Comparison of ENCODE assay signal across 20 cellular contexts in genomic region chr20:48771542-48771941, GRCh38. TPM values are rescaled to one million over a fixed set of nuclear protein-coding genes. Genes with fewer than 3 reads are reported as not detected.
DNase-seq lines count a peak whose midpoint lies in the region; ATAC-seq and TF ChIP-seq lines count a peak whose summit lies in the region.
"Had no signal": no experiment of that assay in that cellular context is flagged by ENCODE, and none has a peak within 500 bp of the region (broad histone marks: within the 10 kb centered on the region; RNA-seq: fewer than 3 reads in every experiment).

No MANE protein-coding gene starts in this region.

- H3K9me3 ChIP-seq in BLaER1 treated with 17β-estradiol and CSF1 and Interleukin-3, amounts not matched to agents 10 nM and 100 nM (replicated peaks in 1 of 11) = peaks cover 0 to 15% (median 11%) of the 10 kb centered on the region in 11 experiments; a peak in 18 of 22 replicates
- no peaks in the 10 kb centered on the region for H3K9me3 ChIP-seq in SJCRH30 (replicated peaks)
- H3K9me3 ChIP-seq: pancreas had no signal

- H3K4me3 Mint-ChIP-seq in IgD-negative memory B cell (peak overlapping the region in 1 of 4 donors; percentile 70), natural killer cell (peak overlapping the region; percentile 58)
- H3K4me3 Mint-ChIP-seq in activated naive CD8-positive, alpha-beta T cell treated with anti-CD3 and anti-CD28 coated beads, Interleukin-2, amount 50 U/mL, for 24 hours = no peak overlapping the region
- H3K4me3 Mint-ChIP-seq: H9 had no signal

- intact Hi-C loops in natural killer cell (cut with micrococcal nuclease) = no loop called here

- H4K20me1 ChIP-seq in BLaER1 treated with 17β-estradiol and CSF1 and Interleukin-3, amounts not matched to agents 10 nM and 100 nM = peaks cover 0 to 99% (median 0%) of the 10 kb centered on the region in 11 experiments; a peak in 6 of 22 replicates

- peaks cover 0 to 17% (median 0%) of the 10 kb centered on the region in 11 experiments; a peak in 5 of 22 replicates for H3K36me3 ChIP-seq in BLaER1 treated with 17β-estradiol and CSF1 and Interleukin-3, amounts not matched to agents 10 nM and 100 nM
- no peaks in the 10 kb centered on the region for H3K36me3 ChIP-seq in SJCRH30
- H3K36me3 ChIP-seq: pancreas had no signal

- H3K9me3 Mint-ChIP-seq in IgD-negative memory B cell (no peaks in the 10 kb centered on the region), natural killer cell (no peaks in the 10 kb centered on the region)
- peaks cover 9% of the 10 kb centered on the region for H3K9me3 Mint-ChIP-seq in activated naive CD8-positive, alpha-beta T cell treated with anti-CD3 and anti-CD28 coated beads, Interleukin-2, amount 50 U/mL, for 24 hours

- ATAC-seq in activated naive CD8-positive, alpha-beta T cell treated with anti-CD3 and anti-CD28 coated beads, Interleukin-2, amount 50 U/mL, for 24 hours = no peak
- no peak for ATAC-seq in natural killer cell
- ATAC-seq: GM12878 had no signal

- peaks cover 46 to 100% (median 87%) of the 10 kb centered on the region in 10 experiments for H3K4me1 ChIP-seq in BLaER1 treated with 17β-estradiol and CSF1 and Interleukin-3, amounts not matched to agents 10 nM and 100 nM
- H3K4me1 ChIP-seq in SJCRH30 = peaks cover 2% of the 10 kb centered on the region; the same call in 1 of the 2 replicates
- H3K4me1 ChIP-seq: pancreas had no signal

- peak overlapping the region; percentile 40 to 71 (median 59) for H3K27ac Mint-ChIP-seq in IgD-negative memory B cell
- peak overlapping the region; percentile 99 for H3K27ac Mint-ChIP-seq in activated naive CD8-positive, alpha-beta T cell treated with anti-CD3 and anti-CD28 coated beads, Interleukin-2, amount 50 U/mL, for 24 hours
- no peak overlapping the region for H3K27ac Mint-ChIP-seq in natural killer cell

- H3K9ac ChIP-seq in BLaER1 treated with 17β-estradiol and CSF1 and Interleukin-3, amounts not matched to agents 10 nM and 100 nM = no peak overlapping the region; a peak in 1 of 22 replicates

- H3K4me1 Mint-ChIP-seq in IgD-negative memory B cell (peaks cover 44 to 82% (median 60%) of the 10 kb centered on the region in 3 donors), natural killer cell (peaks cover 91 to 95% of the 10 kb centered on the region in 2 donors)
- H3K4me1 Mint-ChIP-seq in activated naive CD8-positive, alpha-beta T cell treated with anti-CD3 and anti-CD28 coated beads, Interleukin-2, amount 50 U/mL, for 24 hours = peaks cover 94% of the 10 kb centered on the region

- peak overlapping the region in 9 of 11 experiments; percentile 79 to 94 (median 83); a peak in 17 of 22 replicates for H3K4me2 ChIP-seq in BLaER1 treated with 17β-estradiol and CSF1 and Interleukin-3, amounts not matched to agents 10 nM and 100 nM
- H3K4me2 ChIP-seq: hepatocyte had no signal

- no peak for TF ChIP-seq CTCF in natural killer cell (IDR thresholded peaks at IDR 0.05)

- peak overlapping the region in 7 of 11 experiments; percentile 37 to 78 (median 68); a peak in 8 of 22 replicates for H3K27ac ChIP-seq in BLaER1 treated with 17β-estradiol and CSF1 and Interleukin-3, amounts not matched to agents 10 nM and 100 nM
- H3K27ac ChIP-seq in SJCRH30 = no peak overlapping the region
- H3K27ac ChIP-seq: hepatocyte, pancreas had no signal

- no peak for DNase-seq in activated naive CD8-positive, alpha-beta T cell treated with anti-CD3 and anti-CD28 coated beads, Interleukin-2, amount 50 U/mL, for 24 hours
- DNase-seq in natural killer cell (no peak), DMS53 (lab: John Stamatoyannopoulos, UW) (no peak), NCI-H187 (lab: John Stamatoyannopoulos, UW) (no peak), SJCRH30 (no peak)
- no peak for DNase-seq in activated CD4-positive, alpha-beta T cell treated with anti-CD3 and anti-CD28 coated beads, Interleukin-2, amount 50 U/mL, for 48 hours
- DNase-seq: activated CD8-positive, alpha-beta memory T cell treated with anti-CD3 and anti-CD28 coated beads, Interleukin-2, amount 50 U/mL, for 48 hours; COR-L47; effector memory CD4-positive, alpha-beta T cell; H9; NCI-H2081; NK-92 treated with Interleukin-12 subunit alpha and Interleukin-12 subunit beta, amount 100 ng/mL, for 24 hours; pancreas; stimulated activated naive CD4-positive, alpha-beta T cell; T-helper 2 cell had no signal

- H3K27me3 Mint-ChIP-seq in IgD-negative memory B cell (no peaks in the 10 kb centered on the region), natural killer cell (ENCODE audit: low read depth in 2 of 2) (no peaks in the 10 kb centered on the region)
- H3K27me3 Mint-ChIP-seq in activated naive CD8-positive, alpha-beta T cell treated with anti-CD3 and anti-CD28 coated beads, Interleukin-2, amount 50 U/mL, for 24 hours = peaks cover 5% of the 10 kb centered on the region

- no peak overlapping the region for H3K4me3 ChIP-seq in BLaER1 treated with 17β-estradiol and CSF1 and Interleukin-3, amounts not matched to agents 10 nM and 100 nM
- no peak overlapping the region for H3K4me3 ChIP-seq in SJCRH30
- H3K4me3 ChIP-seq: GM12878, hepatocyte, lung, pancreas had no signal

- H3K36me3 Mint-ChIP-seq in IgD-negative memory B cell (peaks cover 3% of the 10 kb centered on the region), natural killer cell (no peaks in the 10 kb centered on the region)
- H3K36me3 Mint-ChIP-seq in activated naive CD8-positive, alpha-beta T cell treated with anti-CD3 and anti-CD28 coated beads, Interleukin-2, amount 50 U/mL, for 24 hours (ENCODE audit: low read depth) = peaks cover 29% of the 10 kb centered on the region

- H3K27me3 ChIP-seq in BLaER1 treated with 17β-estradiol and CSF1 and Interleukin-3, amounts not matched to agents 10 nM and 100 nM = no peaks in the 10 kb centered on the region
- no peaks in the 10 kb centered on the region for H3K27me3 ChIP-seq in SJCRH30
- H3K27me3 ChIP-seq: hepatocyte, pancreas had no signal

RNA-seq across cellular contexts. Expression of gene PREX1, which starts 56.3 kb away (rescaled TPM):
- polyA plus RNA-seq in IgD-negative memory B cell = 41.7 TPM
- total RNA-seq in natural killer cell = 100 to 1,000 TPM; 382 to 392 (median 389) TPM
- 88.9 and 92.8 TPM in 2 replicates for total RNA-seq in SJCRH30 (2014; rRNA removed; shearing (Covaris generic))

Comparison
In these comparisons a context has a peak if more than half of its experiments do, and no peak if none do; other contexts are left out.
1. H3K27ac Mint-ChIP-seq: peak in IgD-negative memory B cell (3 of 3) and activated naive CD8-positive, alpha-beta T cell treated with anti-CD3 and anti-CD28 coated beads, Interleukin-2, amount 50 U/mL, for 24 hours (single experiment); none in natural killer cell (0 of 2).